In genomic region chr6:122609881-122610689, GRCh38 we compare ENCODE assay signal across 8 cellular contexts. TPM values are rescaled to one million over a fixed set of nuclear protein-coding genes. Genes with fewer than 3 reads are reported as not detected.
DNase-seq lines count a peak whose midpoint lies in the region; ATAC-seq and TF ChIP-seq lines count a peak whose summit lies in the region.

Gene PKIB (plus strand): TSS chr6:122610405. CDS start chr6:122717795, 107,390 bp downstream.

- no peaks in the 10 kb centered on the region; the same call in 1 of the 2 replicates for H3K27me3 ChIP-seq in H9 (ENCODE audit: insufficient read depth, low read length)
- H3K27me3 ChIP-seq in RWPE2 (ENCODE audit: insufficient read depth, poor library complexity, severe bottlenecking), result no peaks in the 10 kb centered on the region
- H3K27me3 ChIP-seq in cardiac muscle cell, result no peaks in the 10 kb centered on the region
- H3K27me3 ChIP-seq in osteoblast (ENCODE audit: insufficient read depth, low read length), result peaks cover 20% of the 10 kb centered on the region
- no peaks in the 10 kb centered on the region for H3K27me3 ChIP-seq in vagina

- no peak within 1 kb of the TSS for H2BK5ac ChIP-seq in H9 (ENCODE audit: insufficient read length, low read length)

- H3K4me2 ChIP-seq in H9 (ENCODE audit: insufficient read depth, insufficient read length, low read length) (peak within 1 kb of the TSS; percentile 65), osteoblast (ENCODE audit: insufficient read depth, low read length) (peak within 1 kb of the TSS; percentile 83)

- peak; percentile 10 for DNase-seq in GM04504 (ENCODE audit: low read depth)
- peak; percentile 82 for DNase-seq in H9
- DNase-seq in LNCaP clone FGC (ENCODE audit: low read depth), result no peak
- peak; percentile 81 for DNase-seq in RWPE2 (ENCODE audit: low spot score)
- DNase-seq in activated naive CD8-positive, alpha-beta T cell treated with anti-CD3 and anti-CD28 coated beads, Interleukin-2, amount 50 U/mL, for 24 hours, result peak; percentile 44
- peak; percentile 56 to 67 for DNase-seq in cardiac muscle cell (ENCODE audit: low read depth in 1 of 2, low spot score in 1 of 2)
- peak; percentile 91 for DNase-seq in osteoblast (ENCODE audit: insufficient read length, low spot score, missing footprints)
- DNase-seq in vagina (ENCODE audit: extremely low spot score in 2 of 2), result no peak

- H4K91ac ChIP-seq in H9 (ENCODE audit: insufficient read length, low read depth, low read length), result no peak within 1 kb of the TSS

- no peak within 1 kb of the TSS for H3K4ac ChIP-seq in H9 (ENCODE audit: low read depth, low read length)

- H3K4me3 Mint-ChIP-seq in H9, result peak within 1 kb of the TSS; percentile 61 to 88
- peak within 1 kb of the TSS; percentile 82 for H3K4me3 Mint-ChIP-seq in activated naive CD8-positive, alpha-beta T cell treated with anti-CD3 and anti-CD28 coated beads, Interleukin-2, amount 50 U/mL, for 24 hours

- H3K4me1 Mint-ChIP-seq in H9, result peaks cover 5 to 14% of the 10 kb centered on the region in 2 experiments
- H3K4me1 Mint-ChIP-seq in activated naive CD8-positive, alpha-beta T cell treated with anti-CD3 and anti-CD28 coated beads, Interleukin-2, amount 50 U/mL, for 24 hours, result peaks cover 20% of the 10 kb centered on the region

- H3K56ac ChIP-seq in H9 (ENCODE audit: insufficient read length, low read depth, low read length), result no peak within 1 kb of the TSS

- H3K79me1 ChIP-seq in H9 (ENCODE audit: insufficient read depth, low read depth, low read length, poor library complexity, severe bottlenecking), result no peaks in the 10 kb centered on the region

- H2BK20ac ChIP-seq in H9 (ENCODE audit: low read depth, low read length, poor library complexity, severe bottlenecking), result no peak within 1 kb of the TSS

- H3K79me2 ChIP-seq in H9 (ENCODE audit: insufficient read depth, low read length), result no peaks in the 10 kb centered on the region
- no peaks in the 10 kb centered on the region for H3K79me2 ChIP-seq in osteoblast (ENCODE audit: insufficient read depth, low read length)

- H2AFZ ChIP-seq in H9 (ENCODE audit: low read length), result no peak within 1 kb of the TSS
- peak within 1 kb of the TSS; percentile 64 for H2AFZ ChIP-seq in osteoblast (ENCODE audit: low read length)

- no CpG with 5 or more reads among the region's 66 CpGs for WGBS in H9 (ENCODE audit: extremely low coverage, insufficient read length, low lambda C conversion rate)

- no peaks in the 10 kb centered on the region for H3K9me3 ChIP-seq in H9 (ENCODE audit: control insufficient read depth, low read depth, low read length)
- H3K9me3 ChIP-seq in RWPE2 (ENCODE audit: severe bottlenecking), result no peaks in the 10 kb centered on the region
- no peaks in the 10 kb centered on the region for H3K9me3 ChIP-seq in cardiac muscle cell (ENCODE audit: low read depth)
- H3K9me3 ChIP-seq in osteoblast (ENCODE audit: low read depth, low read length), result no peaks in the 10 kb centered on the region
- no peaks in the 10 kb centered on the region for H3K9me3 ChIP-seq in vagina

- no peak within 1 kb of the TSS for H2AK5ac ChIP-seq in H9 (ENCODE audit: insufficient read length, low read length)

- intact Hi-C loops in vagina (cut with DNase I), result no loop called here

- H2BK120ac ChIP-seq in H9 (ENCODE audit: low read depth, low read length, poor library complexity, severe bottlenecking), result no peak within 1 kb of the TSS

- H3K27ac ChIP-seq in H9 (ENCODE audit: insufficient read length, low read depth, low read length) (no peak within 1 kb of the TSS), RWPE2 (ENCODE audit: poor library complexity, severe bottlenecking) (no peak within 1 kb of the TSS), cardiac muscle cell (no peak within 1 kb of the TSS), osteoblast (ENCODE audit: low read depth, low read length) (no peak within 1 kb of the TSS), vagina (no peak within 1 kb of the TSS)

- H4K5ac ChIP-seq in H9 (ENCODE audit: insufficient read length, low read depth, low read length), result no peak within 1 kb of the TSS

- no peak within 1 kb of the TSS for H2BK12ac ChIP-seq in H9 (ENCODE audit: insufficient read length, low read depth, low read length)

- H3K4me3 ChIP-seq in LNCaP clone FGC (ENCODE audit: low read depth, low read length) (peak within 1 kb of the TSS; percentile 79), RWPE2 (ENCODE audit: severe bottlenecking) (peak within 1 kb of the TSS; percentile 40), cardiac muscle cell (peak within 1 kb of the TSS; percentile 7), osteoblast (ENCODE audit: insufficient read depth, low read length) (peak within 1 kb of the TSS; percentile 66), vagina (peak within 1 kb of the TSS; percentile 44 to 56)

- no peak within 1 kb of the TSS for H3K9ac ChIP-seq in H9 (ENCODE audit: extremely low read depth, insufficient read length, low read length)

- H3K36me3 ChIP-seq in RWPE2 (ENCODE audit: low read depth) (no peaks in the 10 kb centered on the region), cardiac muscle cell (no peaks in the 10 kb centered on the region), osteoblast (ENCODE audit: insufficient read depth, low read length) (no peaks in the 10 kb centered on the region), vagina (no peaks in the 10 kb centered on the region)

- H4K20me1 ChIP-seq in H9 (ENCODE audit: control insufficient read depth, insufficient read depth, insufficient read length), result no peaks in the 10 kb centered on the region
- no peaks in the 10 kb centered on the region for H4K20me1 ChIP-seq in osteoblast (ENCODE audit: insufficient read depth, low read length)

- H3K23ac ChIP-seq in H9 (ENCODE audit: insufficient read length, low read depth, low read length), result no peak within 1 kb of the TSS

- no peak within 1 kb of the TSS; a peak in 1 of 7 replicates for H3K27ac Mint-ChIP-seq in H9
- H3K27ac Mint-ChIP-seq in activated naive CD8-positive, alpha-beta T cell treated with anti-CD3 and anti-CD28 coated beads, Interleukin-2, amount 50 U/mL, for 24 hours, result no peak within 1 kb of the TSS

- no peak within 1 kb of the TSS for H3K14ac ChIP-seq in H9 (ENCODE audit: insufficient read depth, low read length)

- TF ChIP-seq POLR2A in vagina (IDR thresholded peaks at IDR 0.05), result no peak

- no peak within 1 kb of the TSS for H3T11ph ChIP-seq in H9 (ENCODE audit: low read length)

- H3K23me2 ChIP-seq in H9 (ENCODE audit: insufficient read length, low read depth, low read length, poor library complexity, severe bottlenecking), result no peaks in the 10 kb centered on the region

- peaks cover 0 to 18% (median under 1%) of the 10 kb centered on the region in 3 experiments; a peak in 4 of 7 replicates for H3K36me3 Mint-ChIP-seq in H9 (ENCODE audit: insufficient read depth in 1 of 3, low read depth in 3 of 3)
- no peaks in the 10 kb centered on the region for H3K36me3 Mint-ChIP-seq in activated naive CD8-positive, alpha-beta T cell treated with anti-CD3 and anti-CD28 coated beads, Interleukin-2, amount 50 U/mL, for 24 hours (ENCODE audit: low read depth)

- no peak within 1 kb of the TSS for H4K8ac ChIP-seq in H9 (replicated peaks; ENCODE audit: insufficient read length, low read depth, low read length)

- no peak within 1 kb of the TSS for H3K18ac ChIP-seq in H9 (ENCODE audit: insufficient read length, low read depth, low read length)

- TF ChIP-seq CTCF in H9 (conservative IDR thresholded peaks at IDR 0.05), result peak; percentile 43
- peak; percentile 64 for TF ChIP-seq CTCF in LNCaP clone FGC (IDR thresholded peaks at IDR 0.05; ENCODE audit: control insufficient read depth, extremely low read depth, insufficient read depth)
- peak; percentile 72 for TF ChIP-seq CTCF in RWPE2 (IDR thresholded peaks at IDR 0.05; ENCODE audit: poor library complexity, severe bottlenecking)
- TF ChIP-seq CTCF in cardiac muscle cell (IDR thresholded peaks at IDR 0.05; ENCODE audit: low read depth, low read length), result peak; percentile 31
- TF ChIP-seq CTCF in osteoblast (IDR thresholded peaks at IDR 0.05; ENCODE audit: extremely low read depth, low read depth, low read length), result peak; percentile 23
- no peak for TF ChIP-seq CTCF in vagina (IDR thresholded peaks at IDR 0.05)

- H3K27me3 Mint-ChIP-seq in H9 (ENCODE audit: low read depth), result peaks cover 45% of the 10 kb centered on the region
- peaks cover 44% of the 10 kb centered on the region for H3K27me3 Mint-ChIP-seq in activated naive CD8-positive, alpha-beta T cell treated with anti-CD3 and anti-CD28 coated beads, Interleukin-2, amount 50 U/mL, for 24 hours

- H2BK15ac ChIP-seq in H9 (ENCODE audit: low read depth, low read length), result no peak within 1 kb of the TSS

- ATAC-seq in RWPE2 (ENCODE audit: low read depth), result peak; percentile 99
- ATAC-seq in activated naive CD8-positive, alpha-beta T cell treated with anti-CD3 and anti-CD28 coated beads, Interleukin-2, amount 50 U/mL, for 24 hours, result peak; percentile 95

- no peaks in the 10 kb centered on the region for H3K9me3 Mint-ChIP-seq in H9
- no peaks in the 10 kb centered on the region for H3K9me3 Mint-ChIP-seq in activated naive CD8-positive, alpha-beta T cell treated with anti-CD3 and anti-CD28 coated beads, Interleukin-2, amount 50 U/mL, for 24 hours

- H3K4me1 ChIP-seq in H9 (ENCODE audit: insufficient read depth, low read length), result no peaks in the 10 kb centered on the region
- H3K4me1 ChIP-seq in RWPE2 (ENCODE audit: insufficient read depth, poor library complexity, severe bottlenecking), result no peaks in the 10 kb centered on the region
- no peaks in the 10 kb centered on the region for H3K4me1 ChIP-seq in cardiac muscle cell (ENCODE audit: low read depth)
- peaks cover 18% of the 10 kb centered on the region for H3K4me1 ChIP-seq in osteoblast (ENCODE audit: insufficient read depth, low read length)
- peaks cover 18% of the 10 kb centered on the region for H3K4me1 ChIP-seq in vagina

RNA-seq across cellular contexts. Expression of gene PKIB, which starts in this region (rescaled TPM):
- total RNA-seq in H9 (2021), result 44.7 and 46.5 TPM in 2 replicates
- total RNA-seq in cardiac muscle cell, result 51.0 and 69.1 TPM in 2 replicates
- polyA plus RNA-seq in cardiac muscle cell, result 71.4 and 85.8 TPM in 2 replicates
- 0.72 and 3.5 TPM in 2 replicates for total RNA-seq in osteoblast
- 2.7 TPM for total RNA-seq in vagina

Comparison
In these comparisons a context has a peak if more than half of its experiments do, and no peak if none do; other contexts are left out.
1. RNA of gene PKIB (total RNA-seq): 51.0 to 69.1 TPM in cardiac muscle cell and 44.7 to 46.5 TPM in H9; 2.7 TPM in vagina (single experiment) and 0.72 to 3.5 TPM in osteoblast; every median in the first group is over 10 times any median in the second.
2. DNase-seq: peak in GM04504 (single experiment), H9 (single experiment), RWPE2 (single experiment), activated naive CD8-positive, alpha-beta T cell treated with anti-CD3 and anti-CD28 coated beads, Interleukin-2, amount 50 U/mL, for 24 hours (single experiment), cardiac muscle cell (2 of 2) and osteoblast (single experiment); none in LNCaP clone FGC (single experiment) and vagina (0 of 2).
3. CTCF ChIP-seq: peak in H9 (single experiment), LNCaP clone FGC (single experiment), RWPE2 (single experiment), cardiac muscle cell (single experiment) and osteoblast (single experiment); none in vagina (0 of 3).
4. H3K4me3 ChIP-seq: peak in every context shown above with its lines; median percentile 79 in LNCaP clone FGC; 66 in osteoblast; 50 in vagina; 40 in RWPE2; 7 in cardiac muscle cell.